ENCODE assay signal across 1 cellular context in genomic region chr14:105064001-105064400, GRCh38.
TF ChIP-seq lines count a peak whose summit lies in the region.

No MANE protein-coding gene starts in this region.

TF ChIP-seq in GM12878, 131 proteins besides CTCF, POLR2A, EP300 and RAD21:
- TF ChIP-seq RELB (IDR thresholded peaks at IDR 0.05; ENCODE audit: low read depth) (peak; percentile 20; the same call in 1 of the 2 replicates), ZNF687 (IDR thresholded peaks at IDR 0.05) (0 out of 2 replicates have a peak, but pooled peaks have one; percentile 13), POLR2AphosphoS2 (IDR thresholded peaks at IDR 0.05; ENCODE audit: low read depth, low read length) (no peak), BHLHE40 (IDR thresholded peaks at IDR 0.05; ENCODE audit: borderline replicate concordance in 1 of 2, low read depth in 2 of 2, low read length in 1 of 2) (0 out of 4 replicates have a peak, but pooled peaks of 1 of the 2 experiments have one; percentile 3), POLR2AphosphoS5 (IDR thresholded peaks at IDR 0.05; ENCODE audit: low read length) (0 out of 2 replicates have a peak, but pooled peaks have one; percentile 65), NFYA (IDR thresholded peaks at IDR 0.05; ENCODE audit: borderline replicate concordance, low read depth, low read length) (no peak), ZNF217 (IDR thresholded peaks at IDR 0.05) (peak; percentile 5; the same call in 1 of the 2 replicates)
